ENCODE assay signal across 12 cellular contexts in the genomic region with DNA sequence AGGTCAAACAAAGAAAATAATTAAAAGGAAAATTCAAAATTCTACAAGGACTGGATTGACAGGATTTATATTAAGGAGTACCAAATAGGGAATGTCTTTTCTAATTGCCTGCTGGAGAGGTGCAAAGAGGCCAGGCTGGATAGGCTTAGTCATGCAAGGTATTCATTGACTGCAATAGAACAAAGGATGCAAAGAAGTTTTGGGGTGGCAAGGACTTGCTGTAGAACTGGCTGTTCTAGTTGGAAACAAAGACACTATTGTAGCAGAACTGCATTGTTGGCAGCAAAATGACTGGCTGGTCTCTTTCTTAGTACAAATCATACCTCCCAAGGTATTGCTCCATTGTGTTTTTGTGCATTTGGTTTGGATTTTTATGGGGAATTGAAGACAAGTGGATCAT. TPM values are rescaled to one million over a fixed set of nuclear protein-coding genes. Genes with fewer than 3 reads are reported as not detected.
DNase-seq lines count a peak whose midpoint lies in the region; ATAC-seq and TF ChIP-seq lines count a peak whose summit lies in the region.
"Had no signal": no experiment of that assay in that cellular context is flagged by ENCODE, and none has a peak within 500 bp of the region (broad histone marks: within the 10 kb centered on the region; RNA-seq: fewer than 3 reads in every experiment).

No MANE protein-coding gene starts in this region.

- peak; percentile 88 for ATAC-seq in left colon
- ATAC-seq in HG03135 (IDR thresholded peaks at IDR 0.05; ENCODE audit: unreplicated experiment), result no peak

- no peak for TF ChIP-seq POLR2A in thyroid gland (IDR thresholded peaks at IDR 0.05)

- DNase-seq in cardiac fibroblast (ENCODE audit: low read depth in 2 of 2) (peak; percentile 26 to 38), left colon (peak in 1 of 2 donors; percentile 38), thyroid gland (peak; percentile 21 to 40), NCI-H2029 treated with DMSO at 0.1 percent for 48 hours (lab: John Stamatoyannopoulos, UW) (no peak)
- no peak for DNase-seq in CD4-positive, alpha-beta memory T cell
- DNase-seq: activated T-cell treated with anti-CD3 and anti-CD28 coated beads, Interleukin-2, amount 50 U/mL, for 24 hours; COR-L47; nephron progenitor cell; SIG-M5; WERI-Rb-1 had no signal

- no peaks in the 10 kb centered on the region for H3K36me3 ChIP-seq in thyroid gland
- no peaks in the 10 kb centered on the region for H3K36me3 ChIP-seq in CD4-positive, alpha-beta memory T cell (ENCODE audit: insufficient read depth, low read length)
- H3K36me3 ChIP-seq: WERI-Rb-1 had no signal

- POLR2A ChIA-PET in CD4-positive, alpha-beta memory T cell (lab: Charles Lee; ENCODE audit: partially characterized antibody), result no interaction called here

- H3K4me3 ChIP-seq in cardiac fibroblast (replicated peaks in 1 of 2; ENCODE audit: low read depth in 2 of 2, low read length in 2 of 2) (no peak overlapping the region), thyroid gland (replicated peaks in 1 of 3) (no peak overlapping the region)
- H3K4me3 ChIP-seq in CD4-positive, alpha-beta memory T cell (ENCODE audit: low read length in 2 of 2), result no peak overlapping the region

- intact Hi-C loops in left colon (cut with DNase I, micrococcal nuclease), result no loop called here
- intact Hi-C loops in thyroid gland (cut with DNase I), result no loop called here
- intact Hi-C loops in CD4-positive, alpha-beta memory T cell (cut with micrococcal nuclease), result no loop called here

- no peaks in the 10 kb centered on the region for H3K4me1 Mint-ChIP-seq in CD4-positive, alpha-beta memory T cell

- no peaks in the 10 kb centered on the region for H3K4me1 ChIP-seq in thyroid gland
- H3K4me1 ChIP-seq in CD4-positive, alpha-beta memory T cell (ENCODE audit: insufficient read depth, low read length), result no peaks in the 10 kb centered on the region

- TF ChIP-seq CTCF in cardiac fibroblast (IDR thresholded peaks at IDR 0.05; ENCODE audit: low read depth, low read length) (no peak), thyroid gland (IDR thresholded peaks at IDR 0.05) (no peak)

- CTCF ChIA-PET in CD4-positive, alpha-beta memory T cell (lab: Charles Lee; ENCODE audit: partially characterized antibody), result no interaction called here

- H3K27ac ChIP-seq in thyroid gland, result peak overlapping the region in 1 of 3 donors; percentile 32
- no peak overlapping the region for H3K27ac ChIP-seq in CD4-positive, alpha-beta memory T cell (ENCODE audit: low read depth, low read length)
- H3K27ac ChIP-seq: WERI-Rb-1 had no signal

- TF ChIP-seq EP300 in Ishikawa (IDR thresholded peaks at IDR 0.05; ENCODE audit: borderline replicate concordance), result peak; percentile 95

- no peaks in the 10 kb centered on the region for H3K36me3 Mint-ChIP-seq in CD4-positive, alpha-beta memory T cell

- no peaks in the 10 kb centered on the region for H3K27me3 ChIP-seq in thyroid gland
- H3K27me3 ChIP-seq in CD4-positive, alpha-beta memory T cell (ENCODE audit: insufficient read depth, low read length), result no peaks in the 10 kb centered on the region

- H3K9me3 ChIP-seq in thyroid gland, result no peaks in the 10 kb centered on the region
- no peaks in the 10 kb centered on the region for H3K9me3 ChIP-seq in CD4-positive, alpha-beta memory T cell (ENCODE audit: control insufficient read depth in 1 of 2, low read length in 2 of 2)

- TF ChIP-seq RAD21 in Ishikawa (IDR thresholded peaks at IDR 0.05; ENCODE audit: low read depth), result peak; percentile 4; the same call in 1 of the 2 replicates

- no peak overlapping the region for H3K27ac Mint-ChIP-seq in CD4-positive, alpha-beta memory T cell
- H3K27ac Mint-ChIP-seq: activated T-cell treated with anti-CD3 and anti-CD28 coated beads, Interleukin-2, amount 50 U/mL, for 24 hours had no signal

- no peaks in the 10 kb centered on the region for H3K9me3 Mint-ChIP-seq in CD4-positive, alpha-beta memory T cell
- H3K9me3 Mint-ChIP-seq: activated T-cell treated with anti-CD3 and anti-CD28 coated beads, Interleukin-2, amount 50 U/mL, for 24 hours; nephron progenitor cell had no signal

- H3K4me3 Mint-ChIP-seq in CD4-positive, alpha-beta memory T cell, result no peak overlapping the region
- H3K4me3 Mint-ChIP-seq: activated T-cell treated with anti-CD3 and anti-CD28 coated beads, Interleukin-2, amount 50 U/mL, for 24 hours; nephron progenitor cell had no signal

- peaks cover 3 to 5% of the 10 kb centered on the region in 2 donors for H3K27me3 Mint-ChIP-seq in CD4-positive, alpha-beta memory T cell

TF ChIP-seq in Ishikawa, 13 proteins besides CTCF, POLR2A, EP300 and RAD21:
- TF ChIP-seq USF1 (IDR thresholded peaks at IDR 0.05) (peak; percentile 36; the same call in 1 of the 2 replicates), NFIC (IDR thresholded peaks at IDR 0.05) (peak; percentile 86), TEAD4 (IDR thresholded peaks at IDR 0.05) (peak; percentile 88), FOXM1 (IDR thresholded peaks at IDR 0.05; ENCODE audit: borderline replicate concordance, low read depth) (peak; percentile 90), ZBTB7A (IDR thresholded peaks at IDR 0.05; ENCODE audit: low read depth) (no peak), MAX (IDR thresholded peaks at IDR 0.05) (peak; percentile 60), TAF1 (IDR thresholded peaks at IDR 0.05; ENCODE audit: low read depth) (no peak), CEBPB (IDR thresholded peaks at IDR 0.05) (peak; percentile 61), TCF12 (IDR thresholded peaks at IDR 0.05; ENCODE audit: low read depth) (peak; percentile 92), YY1 (IDR thresholded peaks at IDR 0.05; ENCODE audit: low read depth) (peak; percentile 53; the same call in 1 of the 2 replicates), CREB1 (IDR thresholded peaks at IDR 0.05; ENCODE audit: low read depth) (no peak), EGR1 (IDR thresholded peaks at IDR 0.05) (no peak)
- TF ChIP-seq, protein P1, sequence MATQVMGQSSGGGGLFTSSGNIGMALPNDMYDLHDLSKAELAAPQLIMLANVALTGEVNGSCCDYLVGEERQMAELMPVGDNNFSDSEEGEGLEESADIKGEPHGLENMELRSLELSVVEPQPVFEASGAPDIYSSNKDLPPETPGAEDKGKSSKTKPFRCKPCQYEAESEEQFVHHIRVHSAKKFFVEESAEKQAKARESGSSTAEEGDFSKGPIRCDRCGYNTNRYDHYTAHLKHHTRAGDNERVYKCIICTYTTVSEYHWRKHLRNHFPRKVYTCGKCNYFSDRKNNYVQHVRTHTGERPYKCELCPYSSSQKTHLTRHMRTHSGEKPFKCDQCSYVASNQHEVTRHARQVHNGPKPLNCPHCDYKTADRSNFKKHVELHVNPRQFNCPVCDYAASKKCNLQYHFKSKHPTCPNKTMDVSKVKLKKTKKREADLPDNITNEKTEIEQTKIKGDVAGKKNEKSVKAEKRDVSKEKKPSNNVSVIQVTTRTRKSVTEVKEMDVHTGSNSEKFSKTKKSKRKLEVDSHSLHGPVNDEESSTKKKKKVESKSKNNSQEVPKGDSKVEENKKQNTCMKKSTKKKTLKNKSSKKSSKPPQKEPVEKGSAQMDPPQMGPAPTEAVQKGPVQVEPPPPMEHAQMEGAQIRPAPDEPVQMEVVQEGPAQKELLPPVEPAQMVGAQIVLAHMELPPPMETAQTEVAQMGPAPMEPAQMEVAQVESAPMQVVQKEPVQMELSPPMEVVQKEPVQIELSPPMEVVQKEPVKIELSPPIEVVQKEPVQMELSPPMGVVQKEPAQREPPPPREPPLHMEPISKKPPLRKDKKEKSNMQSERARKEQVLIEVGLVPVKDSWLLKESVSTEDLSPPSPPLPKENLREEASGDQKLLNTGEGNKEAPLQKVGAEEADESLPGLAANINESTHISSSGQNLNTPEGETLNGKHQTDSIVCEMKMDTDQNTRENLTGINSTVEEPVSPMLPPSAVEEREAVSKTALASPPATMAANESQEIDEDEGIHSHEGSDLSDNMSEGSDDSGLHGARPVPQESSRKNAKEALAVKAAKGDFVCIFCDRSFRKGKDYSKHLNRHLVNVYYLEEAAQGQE (IDR thresholded peaks at IDR 0.05; ENCODE audit: low read depth), result no peak

RNA-seq across cellular contexts. Expression of gene ITGB8, which starts 10.1 kb away (rescaled TPM):
- total RNA-seq in left colon (1 to 10 TPM; 8.8 to 8.9 TPM), thyroid gland (10 to 100 TPM; 14.0 to 33.6 (median 17.7) TPM)
- total RNA-seq in CD4-positive, alpha-beta memory T cell, result under 1 TPM; 0.11 to 0.12 TPM
- polyA plus RNA-seq in CD4-positive, alpha-beta memory T cell, result not detected

Comparison
In these comparisons a context has a peak if more than half of its experiments do, and no peak if none do; other contexts are left out.
1. DNase-seq: peak in cardiac fibroblast (2 of 2) and thyroid gland (2 of 2); none in CD4-positive, alpha-beta memory T cell (0 of 5) and NCI-H2029 treated with DMSO at 0.1 percent for 48 hours (single experiment).
2. RNA of gene ITGB8, which starts 10.1 kb away (total RNA-seq): 14.0 to 33.6 TPM in thyroid gland and 8.8 to 8.9 TPM in left colon; 0.11 to 0.12 TPM in CD4-positive, alpha-beta memory T cell; every median in the first group is over 4 times any median in the second.